17 cellular contexts compared by ENCODE assay signal in genomic region chr22:35705141-35705540, GRCh38. TPM values are rescaled to one million over a fixed set of nuclear protein-coding genes. Genes with fewer than 3 reads are reported as not detected.
DNase-seq lines count a peak whose midpoint lies in the region; ATAC-seq and TF ChIP-seq lines count a peak whose summit lies in the region.
"Had no signal": no experiment of that assay in that cellular context is flagged by ENCODE, and none has a peak within 500 bp of the region (broad histone marks: within the 10 kb centered on the region; RNA-seq: fewer than 3 reads in every experiment).

No MANE protein-coding gene starts in this region.

- H3K27me3 Mint-ChIP-seq in glutamatergic neuron (ENCODE audit: unreplicated experiment): no peaks in the 10 kb centered on the region

- H3K27ac ChIP-seq in PC-3 (ENCODE audit: low read length): 0 out of 2 replicates have a peak overlapping the region, but pooled peaks have one; percentile 9
- H3K27ac ChIP-seq: cardiac muscle cell had no signal

- intact Hi-C loops in PC-3 (cut with micrococcal nuclease): no loop called here

- H3K9ac ChIP-seq in PC-3 (ENCODE audit: low read length): no peak overlapping the region

- no peaks in the 10 kb centered on the region for H3K36me3 Mint-ChIP-seq in glutamatergic neuron (ENCODE audit: unreplicated experiment)

- no peaks in the 10 kb centered on the region for H3K9me3 Mint-ChIP-seq in glutamatergic neuron (ENCODE audit: unreplicated experiment)
- H3K9me3 Mint-ChIP-seq: CD4-positive, alpha-beta T cell; H9 had no signal

- no peaks in the 10 kb centered on the region for H3K27me3 ChIP-seq in PC-3 (ENCODE audit: low read length)

- peaks cover 14% of the 10 kb centered on the region for H3K4me1 ChIP-seq in PC-3 (ENCODE audit: insufficient read depth, low read length)

- no peaks in the 10 kb centered on the region for H4K20me1 ChIP-seq in PC-3 (ENCODE audit: low read length)

- 0 out of 2 replicates have a peak overlapping the region, but pooled peaks have one; percentile 9 for H3K4me2 ChIP-seq in PC-3 (ENCODE audit: low read length)

- CTCF ChIA-PET in PC-3 (lab: Charles Lee): no interaction called here

- POLR2A ChIA-PET in PC-3 (lab: Charles Lee; ENCODE audit: unreplicated experiment): no interaction called here

- no peaks in the 10 kb centered on the region for H3K9me3 ChIP-seq in PC-3 (ENCODE audit: low read length)

- ATAC-seq in PC-3: peak; percentile 93
- ATAC-seq in activated CD4-positive, CD25-positive, alpha-beta regulatory T cell treated with anti-CD3 and anti-CD28 coated beads, Interleukin-2, amount 50 U/mL, for 24 hours: no peak
- ATAC-seq: Panc1 had no signal

- no peaks in the 10 kb centered on the region for H3K79me2 ChIP-seq in PC-3 (ENCODE audit: low read length)

- H3F3A ChIP-seq in PC-3 (ENCODE audit: low read length, unreplicated experiment): no peaks in the 10 kb centered on the region

- no peak overlapping the region for H3K4me3 ChIP-seq in PC-3 (ENCODE audit: low read length)
- H3K4me3 ChIP-seq: cardiac muscle cell had no signal

- H3K36me3 ChIP-seq in PC-3 (ENCODE audit: low read depth, low read length): no peaks in the 10 kb centered on the region
- H3K36me3 ChIP-seq: cardiac muscle cell had no signal

- no TSS peak for BruUV-seq in PC-3 (replicated peaks; lab: Mats Ljungman, UMichigan)

- H3K9me2 ChIP-seq in PC-3 (replicated peaks; ENCODE audit: low read length): no peaks in the 10 kb centered on the region

- no peak overlapping the region for H3K4me3 Mint-ChIP-seq in glutamatergic neuron (ENCODE audit: unreplicated experiment)
- H3K4me3 Mint-ChIP-seq: CD4-positive, alpha-beta T cell; H9 had no signal

- peaks cover 7% of the 10 kb centered on the region for H3K4me1 Mint-ChIP-seq in glutamatergic neuron (ENCODE audit: low read depth, unreplicated experiment)
- H3K4me1 Mint-ChIP-seq: H9 had no signal

- DNase-seq in Daoy (ENCODE audit: low read depth): peak; percentile 80
- DNase-seq in PC-3: peak; percentile 82
- DNase-seq in dermis blood vessel endothelial cell: peak; percentile 63
- peak; percentile 69 for DNase-seq in non-pigmented ciliary epithelial cell (ENCODE audit: low read depth)
- DNase-seq in glutamatergic neuron: no peak
- DNase-seq in NCI-H2081 treated with DMSO at 0.1 percent for 48 hours (lab: John Stamatoyannopoulos, UW): no peak
- DNase-seq in C1 segment of cervical spinal cord (lab: John Stamatoyannopoulos, UW): no peak
- DNase-seq: CD4-positive, alpha-beta T cell; GDM1; H9; NCI-H1105 treated with DMSO at 0.1 percent for 48 hours; stimulated activated CD4-positive, alpha-beta T cell treated with anti-CD3 and anti-CD28 coated beads, Interleukin-1b, Interleukin-23, amount 100 ng/mL, for 48 hours had no signal

- TF ChIP-seq CTCF in PC-3 (conservative IDR thresholded peaks at IDR 0.05; ENCODE audit: low read depth, low read length) (no peak), glutamatergic neuron (IDR thresholded peaks at IDR 0.05; ENCODE audit: partially characterized antibody, unreplicated experiment) (no peak)

- no peak overlapping the region for H3K27ac Mint-ChIP-seq in glutamatergic neuron (ENCODE audit: unreplicated experiment)
- H3K27ac Mint-ChIP-seq: CD4-positive, alpha-beta T cell; H9; progenitor cell of endocrine pancreas had no signal

- H2AFZ ChIP-seq in PC-3 (ENCODE audit: low read length): no peak overlapping the region

RNA-seq across cellular contexts. Expression of gene APOL5, which starts 12.5 kb away (rescaled TPM):
- total RNA-seq in Daoy (2014; rRNA removed; shearing (Covaris generic)): 0.69 TPM in 1 of 2 replicates, not detected in the other
- total RNA-seq in PC-3 (2014; rRNA removed) (not detected in 2 replicates), dermis blood vessel endothelial cell (not detected in 2 replicates), glutamatergic neuron (ENCODE audit: unreplicated experiment) (not detected)
- total RNA-seq: cardiac muscle cell; CD4-positive, alpha-beta T cell; H9; NCI-H460; progenitor cell of endocrine pancreas had no signal

RNA-seq across cellular contexts. Expression of gene APOL6, which starts 56.9 kb away (rescaled TPM):
- total RNA-seq in Daoy (2014; rRNA removed; shearing (Covaris generic)): 23.4 and 23.7 TPM in 2 replicates
- total RNA-seq in PC-3 (2014; rRNA removed) (6.7 and 8.2 TPM in 2 replicates), dermis blood vessel endothelial cell (12.1 and 14.6 TPM in 2 replicates), glutamatergic neuron (ENCODE audit: unreplicated experiment) (not detected)
- total RNA-seq: cardiac muscle cell had no signal

Comparison
In these comparisons a context has a peak if more than half of its experiments do, and no peak if none do; other contexts are left out.
1. DNase-seq: peak in Daoy (single experiment), PC-3 (single experiment), dermis blood vessel endothelial cell (single experiment) and non-pigmented ciliary epithelial cell (single experiment); none in glutamatergic neuron (single experiment), NCI-H2081 treated with DMSO at 0.1 percent for 48 hours (single experiment) and C1 segment of cervical spinal cord (0 of 14).